In the genomic region with DNA sequence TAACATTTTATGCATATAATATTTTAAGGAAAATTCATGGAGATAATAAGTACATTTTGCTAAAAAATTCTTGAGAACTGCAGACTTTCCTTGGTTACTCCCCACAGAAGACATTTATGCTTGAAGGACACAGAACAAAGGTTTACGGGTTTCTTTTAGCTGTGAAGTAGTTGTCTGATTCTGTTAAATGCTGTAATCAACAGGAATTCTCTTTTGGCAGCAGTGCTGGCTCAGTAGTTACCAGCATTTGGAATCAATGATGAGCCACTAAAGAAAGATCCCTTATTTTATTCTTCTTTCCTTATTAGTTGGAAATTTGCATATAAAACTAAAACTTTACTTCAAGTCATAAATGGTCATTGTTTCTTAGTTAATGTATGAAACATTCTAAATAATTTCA, we compare ENCODE assay signal across 29 cellular contexts.
DNase-seq lines count a peak whose midpoint lies in the region; ATAC-seq, FAIRE-seq and TF ChIP-seq lines count a peak whose summit lies in the region.
"Had no signal": no experiment of that assay in that cellular context is flagged by ENCODE, and none has a peak within 500 bp of the region (broad histone marks: within the 10 kb centered on the region; RNA-seq: fewer than 3 reads in every experiment).

No MANE protein-coding gene starts in this region.

- H3K27ac ChIP-seq in SK-N-SH (ENCODE audit: low read depth in 2 of 2, low read length in 1 of 2) (no peak overlapping the region), astrocyte (ENCODE audit: low read depth, low read length) (peak overlapping the region; percentile 2), ovary (no peak overlapping the region)
- H3K27ac ChIP-seq: 22Rv1, KMS-11, left lung, psoas muscle, testis, WERI-Rb-1 had no signal

- H3K27me3 Mint-ChIP-seq in astrocyte (ENCODE audit: low read depth, unreplicated experiment) = no peaks in the 10 kb centered on the region
- H3K27me3 Mint-ChIP-seq: activated CD4-positive, alpha-beta T cell treated with anti-CD3 and anti-CD28 coated beads, Interleukin-2, amount 10 ng/mL, durations not matched to agents 24 days and 14 days; activated naive CD8-positive, alpha-beta T cell treated with anti-CD3 and anti-CD28 coated beads, Interleukin-2, amount 10 ng/mL, durations not matched to agents 7 days and 5 days; brain; naive B cell had no signal

- TF ChIP-seq POLR2A in ovary (IDR thresholded peaks at IDR 0.05) = no peak

- no peaks in the 10 kb centered on the region for H3K36me3 Mint-ChIP-seq in astrocyte (ENCODE audit: low read depth, unreplicated experiment)
- H3K36me3 Mint-ChIP-seq: activated naive CD8-positive, alpha-beta T cell treated with anti-CD3 and anti-CD28 coated beads, Interleukin-2, amount 10 ng/mL, durations not matched to agents 7 days and 5 days; brain; naive B cell had no signal

- no peak overlapping the region for H3K4me3 Mint-ChIP-seq in astrocyte (ENCODE audit: unreplicated experiment)
- H3K4me3 Mint-ChIP-seq: activated CD4-positive, alpha-beta T cell treated with anti-CD3 and anti-CD28 coated beads, Interleukin-2, amount 10 ng/mL, durations not matched to agents 24 days and 14 days; activated naive CD8-positive, alpha-beta T cell treated with anti-CD3 and anti-CD28 coated beads, Interleukin-2, amount 10 ng/mL, durations not matched to agents 7 days and 5 days; brain; naive B cell had no signal

- no peak overlapping the region for H3K4me2 ChIP-seq in SK-N-SH
- no peak overlapping the region for H3K4me2 ChIP-seq in astrocyte (ENCODE audit: low read length)
- H3K4me2 ChIP-seq: KMS-11 had no signal

- peak; percentile 44; the same call in 2 of the 3 replicates for ATAC-seq in SK-N-SH treated with all-trans-retinoic acid at 6 μM for 48 hours
- ATAC-seq in GM19463 (IDR thresholded peaks at IDR 0.05; ENCODE audit: unreplicated experiment) = no peak
- ATAC-seq: left lung, psoas muscle had no signal

- no peak overlapping the region for H2AFZ ChIP-seq in SK-N-SH (ENCODE audit: low read depth)
- no peak overlapping the region for H2AFZ ChIP-seq in astrocyte (ENCODE audit: low read depth, low read length)

- no peak for TF ChIP-seq RAD21 in SK-N-SH (IDR thresholded peaks at IDR 0.05; ENCODE audit: low read length)

- H3K27ac Mint-ChIP-seq in astrocyte (ENCODE audit: unreplicated experiment) = no peak overlapping the region
- H3K27ac Mint-ChIP-seq: activated CD4-positive, alpha-beta T cell treated with anti-CD3 and anti-CD28 coated beads, Interleukin-2, amount 10 ng/mL, durations not matched to agents 24 days and 14 days; activated naive CD8-positive, alpha-beta T cell treated with anti-CD3 and anti-CD28 coated beads, Interleukin-2, amount 10 ng/mL, durations not matched to agents 7 days and 5 days; brain; naive B cell had no signal

- intact Hi-C loops in ovary (cut with DNase I) = no loop called here

- TF ChIP-seq CTCF in SK-N-SH (IDR thresholded peaks at IDR 0.05) = no peak
- no peak for TF ChIP-seq CTCF in astrocyte (IDR thresholded peaks at IDR 0.05; ENCODE audit: insufficient read depth, low read depth, low read length)
- no peak for TF ChIP-seq CTCF in ovary (IDR thresholded peaks at IDR 0.05)

- peaks cover 5% of the 10 kb centered on the region for H3K4me1 Mint-ChIP-seq in astrocyte (ENCODE audit: low read depth, unreplicated experiment)
- H3K4me1 Mint-ChIP-seq: activated CD4-positive, alpha-beta T cell treated with anti-CD3 and anti-CD28 coated beads, Interleukin-2, amount 10 ng/mL, durations not matched to agents 24 days and 14 days; activated naive CD8-positive, alpha-beta T cell treated with anti-CD3 and anti-CD28 coated beads, Interleukin-2, amount 10 ng/mL, durations not matched to agents 7 days and 5 days; naive B cell had no signal

- H3K36me3 ChIP-seq in SK-N-SH (replicated peaks in 1 of 2; ENCODE audit: control insufficient read depth in 1 of 2, insufficient read depth in 2 of 2, low read length in 1 of 2) (no peaks in the 10 kb centered on the region), astrocyte (ENCODE audit: insufficient read depth, low read length) (no peaks in the 10 kb centered on the region), ovary (no peaks in the 10 kb centered on the region), HAP-1 (replicated peaks) (no peaks in the 10 kb centered on the region)
- H3K36me3 ChIP-seq: BE2C, left lung, WERI-Rb-1 had no signal

- 50% methylated on average over 1 of the region's 1 CpG for WGBS in SK-N-SH (ENCODE audit: low lambda C conversion rate)
- 2 to 24% (median 6%) methylated on average over 1 of the region's 1 CpG for WGBS in ovary, 3 donors

- H3F3A ChIP-seq in SK-N-SH (replicated peaks; ENCODE audit: insufficient read depth) = peaks cover 2% of the 10 kb centered on the region

- no peaks in the 10 kb centered on the region for H3K9me3 Mint-ChIP-seq in astrocyte (ENCODE audit: unreplicated experiment)
- H3K9me3 Mint-ChIP-seq: activated CD4-positive, alpha-beta T cell treated with anti-CD3 and anti-CD28 coated beads, Interleukin-2, amount 10 ng/mL, durations not matched to agents 24 days and 14 days; brain had no signal

- no peaks in the 10 kb centered on the region for H3K27me3 ChIP-seq in SK-N-SH (ENCODE audit: insufficient read depth)
- no peaks in the 10 kb centered on the region for H3K27me3 ChIP-seq in astrocyte (ENCODE audit: insufficient read depth, low read length)
- H3K27me3 ChIP-seq in ovary = no peaks in the 10 kb centered on the region
- H3K27me3 ChIP-seq in HAP-1 (ENCODE audit: low read depth) = no peaks in the 10 kb centered on the region
- H3K27me3 ChIP-seq: BE2C, left lung, testis had no signal

- DNase-seq in SK-N-SH = no peak
- peak; percentile 58 for DNase-seq in astrocyte (ENCODE audit: low read depth)
- peak; percentile 76 for DNase-seq in fibroblast of peridontal ligament (ENCODE audit: extremely low read depth)
- no peak for DNase-seq in ovary
- DNase-seq in HAP-1 (ENCODE audit: low spot score in 2 of 2) = no peak
- DNase-seq in DMS153 (lab: John Stamatoyannopoulos, UW) = no peak
- DNase-seq: activated CD4-positive, alpha-beta T cell treated with anti-CD3 and anti-CD28 coated beads, Interleukin-2, amount 10 ng/mL, durations not matched to agents 24 days and 14 days; activated gamma-delta T cell; activated naive CD8-positive, alpha-beta T cell treated with anti-CD3 and anti-CD28 coated beads, Interleukin-2, amount 10 ng/mL, durations not matched to agents 7 days and 5 days; activated T-cell treated with anti-CD3 and anti-CD28 coated beads, Interleukin-2, amount 50 U/mL, for 1 hour; BE2C; left lung; naive B cell; NCI-H1436 treated with DMSO at 0.1 percent for 48 hours; NCI-H2107; psoas muscle; Right ventricle myocardium superior; stimulated activated naive CD4-positive, alpha-beta T cell treated with Interleukin-2 at 50 U/mL for 16 hours; T-helper 9 cell; testis; WERI-Rb-1 had no signal

- no peak overlapping the region for H3K9ac ChIP-seq in SK-N-SH
- H3K9ac ChIP-seq in astrocyte (ENCODE audit: low read length) = no peak overlapping the region
- H3K9ac ChIP-seq: KMS-11 had no signal

- FAIRE-seq in astrocyte (lab: Jason Lieb, UNC) = no peak
- FAIRE-seq: GM18507, islet of Langerhans, urothelium cell line had no signal

- in situ Hi-C loops in HAP-1 (cut with MboI; ENCODE audit: low sequenced_read_pairs) = no loop called here

- no peaks in the 10 kb centered on the region; a peak in 1 of 4 replicates for H3K4me1 ChIP-seq in SK-N-SH (ENCODE audit: control insufficient read depth in 1 of 2, insufficient read depth in 2 of 2, low read depth in 1 of 2, low read length in 1 of 2)
- no peaks in the 10 kb centered on the region for H3K4me1 ChIP-seq in astrocyte (ENCODE audit: insufficient read depth, low read length)
- H3K4me1 ChIP-seq in ovary (ENCODE audit: insufficient read depth) = no peaks in the 10 kb centered on the region
- H3K4me1 ChIP-seq in HAP-1 = no peaks in the 10 kb centered on the region
- H3K4me1 ChIP-seq: BE2C, left lung, psoas muscle, testis had no signal

- H3K79me2 ChIP-seq in SK-N-SH (ENCODE audit: insufficient read depth) (no peaks in the 10 kb centered on the region), astrocyte (ENCODE audit: insufficient read depth, low read length) (no peaks in the 10 kb centered on the region)

- H3K4me3 ChIP-seq in SK-N-SH (ENCODE audit: low read depth in 2 of 2, low read length in 1 of 2) = no peak overlapping the region
- no peak overlapping the region for H3K4me3 ChIP-seq in astrocyte (ENCODE audit: insufficient read depth, low read depth, low read length)
- H3K4me3 ChIP-seq in ovary = no peak overlapping the region
- H3K4me3 ChIP-seq in HAP-1 = no peak overlapping the region
- H3K4me3 ChIP-seq: left lung, psoas muscle, testis had no signal

- H4K20me1 ChIP-seq in SK-N-SH (ENCODE audit: insufficient read depth) (no peaks in the 10 kb centered on the region), astrocyte (ENCODE audit: insufficient read depth, low read length) (no peaks in the 10 kb centered on the region)

- POLR2A ChIA-PET in SK-N-SH (lab: Yijun Ruan, JAX) = no interaction called here

- CTCF ChIA-PET in SK-N-SH (lab: Yijun Ruan, JAX) = no interaction called here

- no peak for TF ChIP-seq EP300 in SK-N-SH (IDR thresholded peaks at IDR 0.05; ENCODE audit: borderline replicate concordance in 1 of 2, low read depth in 1 of 2, low read length in 1 of 2)
- no peak for TF ChIP-seq EP300 in ovary (IDR thresholded peaks at IDR 0.05)

- no peaks in the 10 kb centered on the region for H3K9me2 ChIP-seq in SK-N-SH

- H3K9me3 ChIP-seq in SK-N-SH = no peaks in the 10 kb centered on the region
- H3K9me3 ChIP-seq in astrocyte (ENCODE audit: insufficient read depth, low read depth, low read length) = no peaks in the 10 kb centered on the region
- no peaks in the 10 kb centered on the region for H3K9me3 ChIP-seq in ovary
- no peaks in the 10 kb centered on the region for H3K9me3 ChIP-seq in HAP-1
- H3K9me3 ChIP-seq: BE2C, left lung, psoas muscle, testis had no signal

TF ChIP-seq in SK-N-SH treated with all-trans-retinoic acid at 6 μM for 48 hours, 23 proteins besides CTCF, POLR2A, EP300 and RAD21 (continues in another document):
- TF ChIP-seq ZNF565 (CRISPR knock-in tag; conservative IDR thresholded peaks at IDR 0.05; ENCODE audit: low read depth) (no peak), GLIS3 (CRISPR knock-in tag; IDR thresholded peaks at IDR 0.05) (no peak)

Comparison
In these comparisons a context has a peak if more than half of its experiments do, and no peak if none do; other contexts are left out.
1. DNase-seq: peak in astrocyte (single experiment) and fibroblast of peridontal ligament (single experiment); none in SK-N-SH (single experiment), ovary (0 of 5), HAP-1 (0 of 2) and DMS153 (single experiment).